In the genomic region with DNA sequence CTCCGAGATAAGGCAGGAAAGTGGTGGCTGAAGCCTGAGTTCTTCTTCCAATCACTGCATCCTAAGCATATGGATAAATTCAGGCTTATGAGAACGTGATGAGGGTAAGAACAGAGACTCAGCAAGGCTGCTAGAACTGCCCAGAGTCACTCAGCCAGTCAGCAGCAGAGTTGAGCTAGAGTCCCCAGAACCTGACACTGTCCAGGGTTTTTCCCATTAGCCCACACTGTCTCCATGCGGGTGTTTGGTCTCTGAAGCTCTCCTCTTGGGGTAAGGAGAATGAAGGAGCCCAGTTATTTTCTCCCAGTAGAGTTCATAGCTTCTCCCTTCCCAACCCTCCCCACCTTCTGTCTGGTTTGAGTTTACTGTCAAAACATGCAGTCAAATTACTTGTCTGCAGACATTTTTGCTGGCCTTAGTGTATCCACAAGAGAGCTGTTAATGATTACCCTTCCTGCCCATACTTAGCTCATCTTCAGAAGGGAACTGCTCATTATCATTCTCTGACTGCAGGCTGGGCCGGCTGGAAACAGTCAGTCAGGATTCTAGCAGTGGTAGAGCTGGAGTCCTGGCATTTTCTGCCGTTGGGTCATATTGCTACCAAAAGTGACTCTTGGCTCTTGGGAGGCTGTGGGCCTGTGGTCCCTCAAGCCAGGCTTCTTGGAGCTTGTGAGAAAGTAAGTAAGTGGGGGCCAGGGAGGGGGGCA, we compare ENCODE assay signal across 17 cellular contexts.
DNase-seq lines count a peak whose midpoint lies in the region; ATAC-seq and TF ChIP-seq lines count a peak whose summit lies in the region.
"Had no signal": no experiment of that assay in that cellular context is flagged by ENCODE, and none has a peak within 500 bp of the region (broad histone marks: within the 10 kb centered on the region; RNA-seq: fewer than 3 reads in every experiment).

No MANE protein-coding gene starts in this region.

- H3K4me3 ChIP-seq in right atrium auricular region = no peak overlapping the region
- H3K4me3 ChIP-seq in heart right ventricle = no peak overlapping the region
- H3K4me3 ChIP-seq: skin epidermis, thoracic aorta had no signal

- 57 to 60% methylated on average over 5 of the region's 5 CpGs for WGBS in heart right ventricle, 2 donors

- no peaks in the 10 kb centered on the region for H3K9me3 Mint-ChIP-seq in stimulated activated naive CD8-positive, alpha-beta T cell treated with anti-CD3 and anti-CD28 coated beads, Interleukin-15, amount 100 ng/mL, for 72 hours
- H3K9me3 Mint-ChIP-seq: T-cell had no signal

- DNase-seq in right atrium auricular region (ENCODE audit: low spot score) (peak; percentile 42), heart right ventricle (no peak), glomerular visceral epithelial cell (ENCODE audit: extremely low spot score) (peak; percentile 12)
- DNase-seq in activated naive CD4-positive, alpha-beta T cell treated with Interleukin-2 at 50 U/mL for 16 hours = no peak
- no peak for DNase-seq in activated CD4-positive, CD25-positive, alpha-beta regulatory T cell treated with anti-CD3 and anti-CD28 coated beads, Interleukin-2, amount 50 U/mL, for 72 hours
- DNase-seq in stimulated activated naive CD8-positive, alpha-beta T cell treated with anti-CD3 and anti-CD28 coated beads, Interleukin-15, amount 100 ng/mL, for 72 hours = no peak
- DNase-seq: activated CD4-positive, alpha-beta T cell treated with anti-CD3 and anti-CD28 coated beads for 36 hours; effector CD4-positive, alpha-beta T cell; naive thymus-derived CD4-positive, alpha-beta T cell; NCI-H446 treated with DMSO at 0.1 percent for 48 hours; T-cell had no signal

- peaks cover 8% of the 10 kb centered on the region for H3K4me1 Mint-ChIP-seq in stimulated activated naive CD8-positive, alpha-beta T cell treated with anti-CD3 and anti-CD28 coated beads, Interleukin-15, amount 100 ng/mL, for 72 hours
- H3K4me1 Mint-ChIP-seq: activated CD4-positive, alpha-beta T cell treated with anti-CD3 and anti-CD28 coated beads for 36 hours; T-cell had no signal

- H3K4me1 ChIP-seq in right atrium auricular region (no peaks in the 10 kb centered on the region), heart right ventricle (no peaks in the 10 kb centered on the region)
- H3K4me1 ChIP-seq: Caco-2 had no signal

- no peak overlapping the region for H3K27ac ChIP-seq in right atrium auricular region
- no peak overlapping the region for H3K27ac ChIP-seq in heart right ventricle
- H3K27ac ChIP-seq: 22Rv1, skin epidermis, thoracic aorta had no signal

- H3K4me3 Mint-ChIP-seq in stimulated activated naive CD8-positive, alpha-beta T cell treated with anti-CD3 and anti-CD28 coated beads, Interleukin-15, amount 100 ng/mL, for 72 hours = no peak overlapping the region
- H3K4me3 Mint-ChIP-seq: activated CD4-positive, alpha-beta T cell treated with anti-CD3 and anti-CD28 coated beads for 36 hours; naive thymus-derived CD4-positive, alpha-beta T cell; T-cell had no signal

- intact Hi-C loops in heart right ventricle (cut with DNase I) = no loop called here

- no peak overlapping the region for H3K27ac Mint-ChIP-seq in stimulated activated naive CD8-positive, alpha-beta T cell treated with anti-CD3 and anti-CD28 coated beads, Interleukin-15, amount 100 ng/mL, for 72 hours
- H3K27ac Mint-ChIP-seq: activated CD4-positive, alpha-beta T cell treated with anti-CD3 and anti-CD28 coated beads for 36 hours; T-cell had no signal

- no peak for TF ChIP-seq CTCF in right atrium auricular region (IDR thresholded peaks at IDR 0.05)
- TF ChIP-seq CTCF in heart right ventricle (IDR thresholded peaks at IDR 0.05) = no peak

- H3K9me3 ChIP-seq in right atrium auricular region (no peaks in the 10 kb centered on the region), heart right ventricle (no peaks in the 10 kb centered on the region)
- H3K9me3 ChIP-seq: Caco-2, thoracic aorta had no signal

- H3K27me3 Mint-ChIP-seq in stimulated activated naive CD8-positive, alpha-beta T cell treated with anti-CD3 and anti-CD28 coated beads, Interleukin-15, amount 100 ng/mL, for 72 hours = peaks cover 19% of the 10 kb centered on the region

- no peaks in the 10 kb centered on the region for H3K36me3 ChIP-seq in right atrium auricular region
- no peaks in the 10 kb centered on the region for H3K36me3 ChIP-seq in heart right ventricle
- H3K36me3 ChIP-seq: thoracic aorta had no signal

- H3K27me3 ChIP-seq in right atrium auricular region (no peaks in the 10 kb centered on the region), heart right ventricle (peaks cover 0 to 6% (median 0%) of the 10 kb centered on the region in 7 donors)

- ATAC-seq in heart right ventricle (no peak), HG02884 (IDR thresholded peaks at IDR 0.05; ENCODE audit: unreplicated experiment) (peak; percentile 45), HG03025 (IDR thresholded peaks at IDR 0.05; ENCODE audit: low FRiP score, unreplicated experiment) (no peak)
- no peak for ATAC-seq in stimulated activated naive CD8-positive, alpha-beta T cell treated with anti-CD3 and anti-CD28 coated beads, Interleukin-15, amount 100 ng/mL, for 72 hours
- ATAC-seq: activated CD4-positive, alpha-beta T cell treated with anti-CD3 and anti-CD28 coated beads for 36 hours; naive thymus-derived CD4-positive, alpha-beta T cell; T-cell had no signal

Comparison
In these comparisons a context has a peak if more than half of its experiments do, and no peak if none do; other contexts are left out.
1. DNase-seq: peak in right atrium auricular region (single experiment) and glomerular visceral epithelial cell (single experiment); none in heart right ventricle (0 of 2), activated naive CD4-positive, alpha-beta T cell treated with Interleukin-2 at 50 U/mL for 16 hours (single experiment), activated CD4-positive, CD25-positive, alpha-beta regulatory T cell treated with anti-CD3 and anti-CD28 coated beads, Interleukin-2, amount 50 U/mL, for 72 hours (single experiment) and stimulated activated naive CD8-positive, alpha-beta T cell treated with anti-CD3 and anti-CD28 coated beads, Interleukin-15, amount 100 ng/mL, for 72 hours (0 of 2).